ENCODE assay signal across 26 cellular contexts in genomic region chr5:2203774-2204173, GRCh38.
"Had no signal": no experiment of that assay in that cellular context is flagged by ENCODE, and none has a peak within 500 bp of the region (broad histone marks: within the 10 kb centered on the region; RNA-seq: fewer than 3 reads in every experiment).

No MANE protein-coding gene starts in this region.

- H3K27me3 ChIP-seq: breast epithelium had no signal

- DNase-seq: activated CD4-positive, alpha-beta T cell treated with anti-CD3 and anti-CD28 coated beads, Interleukin-2, amount 50 U/mL, for 1 hour; activated CD4-positive, CD25-positive, alpha-beta regulatory T cell; activated CD8-positive, alpha-beta T cell treated with anti-CD3 and anti-CD28 coated beads for 36 hours; activated effector memory CD4-positive, alpha-beta T cell treated with Interleukin-2 at 50 U/mL for 16 hours; activated naive CD4-positive, alpha-beta T cell; activated T-cell treated with anti-CD3 and anti-CD28 coated beads, Interleukin-2, amount 50 U/mL, for 24 hours; caudate nucleus; Kasumi-1; NCI-H1048; NCI-H146; NCI-H187 treated with DMSO at 0.1 percent for 48 hours; NCI-H2107; NCI-H2171 treated with DMSO at 0.1 percent for 48 hours; NCI-H226; NCI-H510A; NCI-H526 treated with DMSO at 0.1 percent for 48 hours; NCI-H82; OCI-M1; RPMI8226; T-cell; T-helper 2 cell; T1000 had no signal

- ATAC-seq: activated CD8-positive, alpha-beta T cell treated with anti-CD3 and anti-CD28 coated beads for 36 hours; Panc1; Right ventricle myocardium inferior; T-cell had no signal

- H3K27ac ChIP-seq: breast epithelium, SK-N-MC had no signal

- H3K9me3 ChIP-seq: breast epithelium had no signal

- H3K4me1 ChIP-seq: breast epithelium had no signal

- H3K36me3 ChIP-seq: breast epithelium had no signal

- H3K4me3 ChIP-seq: breast epithelium, SK-N-MC had no signal
